Comparison of ENCODE assay signal across 17 cellular contexts in the genomic region with DNA sequence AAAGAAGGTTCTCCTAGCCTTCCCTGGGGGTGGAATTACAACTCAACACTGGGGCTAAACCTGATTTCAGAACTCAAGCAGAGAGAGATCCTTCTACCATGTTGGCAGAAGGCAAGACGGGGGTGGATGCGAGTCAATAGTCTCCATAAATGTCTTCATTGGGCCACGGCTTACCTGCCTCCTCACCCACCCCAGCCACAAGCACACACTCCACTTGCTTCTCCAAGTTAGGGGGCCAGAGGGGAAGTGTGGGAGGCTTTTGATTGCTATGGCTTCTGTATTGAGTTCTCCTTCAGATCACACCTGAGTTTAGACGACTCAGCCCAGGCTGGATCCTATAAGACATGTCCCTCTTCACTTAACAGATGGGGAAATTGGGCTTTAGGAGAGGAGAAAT.
DNase-seq lines count a peak whose midpoint lies in the region; ATAC-seq, FAIRE-seq and TF ChIP-seq lines count a peak whose summit lies in the region.
"Had no signal": no experiment of that assay in that cellular context is flagged by ENCODE, and none has a peak within 500 bp of the region (broad histone marks: within the 10 kb centered on the region; RNA-seq: fewer than 3 reads in every experiment).

No MANE protein-coding gene starts in this region.

- peak in 1 of 2 experiments; percentile 30; a peak in 3 of 6 replicates for ATAC-seq in A549
- ATAC-seq in activated T-helper 17 cell treated with anti-CD3 and anti-CD28 coated beads, Interleukin-2, amount 50 U/mL, for 72 hours (replicated peaks): no peak
- ATAC-seq in naive thymus-derived CD8-positive, alpha-beta T cell: no peak
- ATAC-seq in GM21528 (IDR thresholded peaks at IDR 0.05; ENCODE audit: low FRiP score, unreplicated experiment): no peak
- no peak for ATAC-seq in HG02610 (IDR thresholded peaks at IDR 0.05; ENCODE audit: unreplicated experiment)
- no peak for ATAC-seq in HG02571 (IDR thresholded peaks at IDR 0.05; ENCODE audit: unreplicated experiment)
- ATAC-seq: GM12878 had no signal

- no peak overlapping the region for H3K27ac Mint-ChIP-seq in activated T-helper 17 cell treated with anti-CD3 and anti-CD28 coated beads, Interleukin-2, amount 50 U/mL, for 72 hours
- H3K27ac Mint-ChIP-seq in naive thymus-derived CD8-positive, alpha-beta T cell: peak overlapping the region in 3 of 10 donors; percentile 1 to 50 (median 7)
- H3K27ac Mint-ChIP-seq: activated T-helper 2 cell treated with anti-CD3 and anti-CD28 coated beads, Interferon-gamma antibody, Interleukin-2, Interleukin-4, amounts not matched to agents 10 μg/mL and 5 μg/mL and 100 μg/mL, durations not matched to agents 14 hours and 24 hours and 36 hours; stimulated activated naive CD8-positive, alpha-beta T cell treated with anti-CD3 and anti-CD28 coated beads, Interleukin-15, Interleukin-2, amounts not matched to agents 100 ng/mL and 50 ng/mL, for 24 hours had no signal

- no peak for TF ChIP-seq RAD21 in A549 (conservative IDR thresholded peaks at IDR 0.05 in 1 of 2, IDR thresholded peaks at IDR 0.05 in 1 of 2)

- POLR2A ChIA-PET in A549 (lab: Yijun Ruan, JAX): interaction anchor here (1.4 to 1.5 kb wide), 2 partner anchors 15 to 89 kb away, joined by 4 read pairs; no protein-coding TSS in a partner anchor
- POLR2A ChIA-PET in naive thymus-derived CD8-positive, alpha-beta T cell (lab: Charles Lee): interaction anchor here (1.1 to 1.7 kb wide), 3 partner anchors 9 to 56 kb away, joined by 3 to 9 read pairs (median 4); no protein-coding TSS in a partner anchor

- peak overlapping the region; percentile 71 to 83; a peak in 5 of 6 replicates for H3K27ac ChIP-seq in A549
- H3K27ac ChIP-seq: foreskin keratinocyte, uterus had no signal

- H3K4me3 ChIP-seq in A549: no peak overlapping the region
- H3K4me3 ChIP-seq: GM12878, uterus had no signal

- TF ChIP-seq POLR2A in A549 (IDR thresholded peaks at IDR 0.05; ENCODE audit: low read length): no peak

- peak overlapping the region; percentile 88 for H3K4me2 ChIP-seq in A549
- H3K4me2 ChIP-seq: SK-N-SH had no signal

- H3K9me3 ChIP-seq in A549: no peaks in the 10 kb centered on the region
- H3K9me3 ChIP-seq: SK-N-SH, uterus had no signal

- intact Hi-C loops in head of caudate nucleus (cut with DNase I): no loop called here

- CTCF ChIA-PET in A549 (lab: Yijun Ruan, JAX): interaction anchor here (0.6 to 6.3 kb wide), 59 partner anchors 9 to 1217 kb away, joined by 3 to 66 read pairs (median 4); no protein-coding TSS in a partner anchor

- peaks cover 23% of the 10 kb centered on the region for H3K4me1 ChIP-seq in A549
- H3K4me1 ChIP-seq: foreskin keratinocyte, uterus had no signal

- 94% methylated on average over 4 of the region's 4 CpGs for WGBS in A549 (ENCODE audit: missing lambda C conversion rate)

- FAIRE-seq in A549 (lab: Jason Lieb, UNC): no peak
- FAIRE-seq: G401.6, GM12878, TTC549 had no signal

- DNase-seq in A549 (ENCODE audit: low read depth in 1 of 2, low spot score in 1 of 2): no peak
- peak; percentile 25 for DNase-seq in GM20000 (ENCODE audit: low spot score)
- no peak for DNase-seq in naive thymus-derived CD8-positive, alpha-beta T cell
- DNase-seq in head of caudate nucleus: no peak
- DNase-seq: NCI-H1694, uterus had no signal

- H3K9me3 Mint-ChIP-seq in activated T-helper 17 cell treated with anti-CD3 and anti-CD28 coated beads, Interleukin-2, amount 50 U/mL, for 72 hours: no peaks in the 10 kb centered on the region
- no peaks in the 10 kb centered on the region for H3K9me3 Mint-ChIP-seq in naive thymus-derived CD8-positive, alpha-beta T cell
- H3K9me3 Mint-ChIP-seq: activated T-helper 2 cell treated with anti-CD3 and anti-CD28 coated beads, Interferon-gamma antibody, Interleukin-2, Interleukin-4, amounts not matched to agents 10 μg/mL and 5 μg/mL and 100 μg/mL, durations not matched to agents 14 hours and 24 hours and 36 hours; stimulated activated naive CD8-positive, alpha-beta T cell treated with anti-CD3 and anti-CD28 coated beads, Interleukin-15, Interleukin-2, amounts not matched to agents 100 ng/mL and 50 ng/mL, for 24 hours had no signal

- TF ChIP-seq CTCF in A549 (IDR thresholded peaks at IDR 0.05) (no peak), GM20000 (IDR thresholded peaks at IDR 0.05; ENCODE audit: extremely low read depth, missing control alignments) (no peak)

- H3K4me1 Mint-ChIP-seq in activated T-helper 17 cell treated with anti-CD3 and anti-CD28 coated beads, Interleukin-2, amount 50 U/mL, for 72 hours: peaks cover 12% of the 10 kb centered on the region
- H3K4me1 Mint-ChIP-seq in naive thymus-derived CD8-positive, alpha-beta T cell: peaks cover 12 to 19% (median 15%) of the 10 kb centered on the region in 4 donors

- H3K4me3 Mint-ChIP-seq in activated T-helper 17 cell treated with anti-CD3 and anti-CD28 coated beads, Interleukin-2, amount 50 U/mL, for 72 hours: peak overlapping the region; percentile 22
- peak overlapping the region in 9 of 10 donors; percentile 42 to 76 (median 57) for H3K4me3 Mint-ChIP-seq in naive thymus-derived CD8-positive, alpha-beta T cell
- H3K4me3 Mint-ChIP-seq: stimulated activated naive CD8-positive, alpha-beta T cell treated with anti-CD3 and anti-CD28 coated beads, Interleukin-15, Interleukin-2, amounts not matched to agents 100 ng/mL and 50 ng/mL, for 24 hours had no signal

- H3K36me3 Mint-ChIP-seq in activated T-helper 17 cell treated with anti-CD3 and anti-CD28 coated beads, Interleukin-2, amount 50 U/mL, for 72 hours (ENCODE audit: low read depth): no peaks in the 10 kb centered on the region
- H3K36me3 Mint-ChIP-seq in naive thymus-derived CD8-positive, alpha-beta T cell: no peaks in the 10 kb centered on the region

- peaks cover 30% of the 10 kb centered on the region for H3K27me3 Mint-ChIP-seq in activated T-helper 17 cell treated with anti-CD3 and anti-CD28 coated beads, Interleukin-2, amount 50 U/mL, for 72 hours
- peaks cover 5 to 21% (median 19%) of the 10 kb centered on the region in 5 donors for H3K27me3 Mint-ChIP-seq in naive thymus-derived CD8-positive, alpha-beta T cell

- TF ChIP-seq EP300 in A549 (IDR thresholded peaks at IDR 0.05): no peak

TF ChIP-seq in A549, 52 proteins besides CTCF, POLR2A, EP300 and RAD21:
- TF ChIP-seq MYC (IDR thresholded peaks at IDR 0.05; ENCODE audit: borderline replicate concordance, low read length) (no peak), ESRRA (IDR thresholded peaks at IDR 0.05; ENCODE audit: borderline replicate concordance, low read length) (no peak), RNF2 (IDR thresholded peaks at IDR 0.05; ENCODE audit: borderline replicate concordance, low read depth) (no peak), HEYL (CRISPR knock-in tag; IDR thresholded peaks at IDR 0.05) (no peak), ELK1 (IDR thresholded peaks at IDR 0.05; ENCODE audit: low read depth, low read length) (no peak), FOSB (CRISPR knock-in tag; IDR thresholded peaks at IDR 0.05) (no peak)
- TF ChIP-seq, protein P1, sequence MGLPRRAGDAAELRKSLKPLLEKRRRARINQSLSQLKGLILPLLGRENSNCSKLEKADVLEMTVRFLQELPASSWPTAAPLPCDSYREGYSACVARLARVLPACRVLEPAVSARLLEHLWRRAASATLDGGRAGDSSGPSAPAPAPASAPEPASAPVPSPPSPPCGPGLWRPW (IDR thresholded peaks at IDR 0.05): no peak
